2 cellular contexts compared by ENCODE assay signal in the genomic region with DNA sequence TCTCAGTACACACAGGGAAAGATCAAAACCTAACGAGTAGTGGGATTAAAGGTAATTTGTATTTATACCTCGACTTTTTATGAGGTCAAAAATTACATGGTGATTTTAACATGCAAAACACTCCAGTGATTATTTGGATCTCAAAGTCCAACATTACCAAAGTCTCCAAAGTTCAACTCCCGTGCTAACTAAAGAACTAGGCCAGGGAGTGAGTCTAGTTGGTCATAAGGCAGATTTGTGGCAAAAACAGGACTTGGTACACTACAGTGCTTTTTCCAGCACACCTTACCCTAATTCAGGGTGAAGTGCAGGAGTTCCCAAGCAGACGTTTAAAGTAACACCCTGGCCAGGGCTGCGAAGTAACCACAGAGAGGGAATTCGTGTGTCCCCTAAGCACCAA.
TF ChIP-seq lines count a peak whose summit lies in the region.

No MANE protein-coding gene starts in this region.

TF ChIP-seq in GM23338, 12 proteins besides CTCF, POLR2A, EP300 and RAD21:
- TF ChIP-seq STAT1 (IDR thresholded peaks at IDR 0.05; ENCODE audit: unreplicated experiment) = no peak

TF ChIP-seq in liver, 16 proteins besides CTCF, POLR2A, EP300 and RAD21:
- peak; percentile 11 for TF ChIP-seq MAX (IDR thresholded peaks at IDR 0.05)
- peak; percentile 95 for TF ChIP-seq SP1 (IDR thresholded peaks at IDR 0.05)
- no peak for TF ChIP-seq GABPA (IDR thresholded peaks at IDR 0.05 in 1 of 2, conservative IDR thresholded peaks at IDR 0.05 in 1 of 2)
- peak; percentile 8 for TF ChIP-seq FOXA2 (IDR thresholded peaks at IDR 0.05)
- peak in 1 of 2 donors; percentile 18 for TF ChIP-seq EGR1 (IDR thresholded peaks at IDR 0.05; ENCODE audit: low read depth in 2 of 2)
- no peak for TF ChIP-seq NR2F2 (IDR thresholded peaks at IDR 0.05)
- TF ChIP-seq, protein P1, sequence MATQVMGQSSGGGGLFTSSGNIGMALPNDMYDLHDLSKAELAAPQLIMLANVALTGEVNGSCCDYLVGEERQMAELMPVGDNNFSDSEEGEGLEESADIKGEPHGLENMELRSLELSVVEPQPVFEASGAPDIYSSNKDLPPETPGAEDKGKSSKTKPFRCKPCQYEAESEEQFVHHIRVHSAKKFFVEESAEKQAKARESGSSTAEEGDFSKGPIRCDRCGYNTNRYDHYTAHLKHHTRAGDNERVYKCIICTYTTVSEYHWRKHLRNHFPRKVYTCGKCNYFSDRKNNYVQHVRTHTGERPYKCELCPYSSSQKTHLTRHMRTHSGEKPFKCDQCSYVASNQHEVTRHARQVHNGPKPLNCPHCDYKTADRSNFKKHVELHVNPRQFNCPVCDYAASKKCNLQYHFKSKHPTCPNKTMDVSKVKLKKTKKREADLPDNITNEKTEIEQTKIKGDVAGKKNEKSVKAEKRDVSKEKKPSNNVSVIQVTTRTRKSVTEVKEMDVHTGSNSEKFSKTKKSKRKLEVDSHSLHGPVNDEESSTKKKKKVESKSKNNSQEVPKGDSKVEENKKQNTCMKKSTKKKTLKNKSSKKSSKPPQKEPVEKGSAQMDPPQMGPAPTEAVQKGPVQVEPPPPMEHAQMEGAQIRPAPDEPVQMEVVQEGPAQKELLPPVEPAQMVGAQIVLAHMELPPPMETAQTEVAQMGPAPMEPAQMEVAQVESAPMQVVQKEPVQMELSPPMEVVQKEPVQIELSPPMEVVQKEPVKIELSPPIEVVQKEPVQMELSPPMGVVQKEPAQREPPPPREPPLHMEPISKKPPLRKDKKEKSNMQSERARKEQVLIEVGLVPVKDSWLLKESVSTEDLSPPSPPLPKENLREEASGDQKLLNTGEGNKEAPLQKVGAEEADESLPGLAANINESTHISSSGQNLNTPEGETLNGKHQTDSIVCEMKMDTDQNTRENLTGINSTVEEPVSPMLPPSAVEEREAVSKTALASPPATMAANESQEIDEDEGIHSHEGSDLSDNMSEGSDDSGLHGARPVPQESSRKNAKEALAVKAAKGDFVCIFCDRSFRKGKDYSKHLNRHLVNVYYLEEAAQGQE (IDR thresholded peaks at IDR 0.05) = peak; percentile 52
- peak; percentile 11 to 33 for TF ChIP-seq JUND (IDR thresholded peaks at IDR 0.05)
- TF ChIP-seq RXRA (IDR thresholded peaks at IDR 0.05) = peak; percentile 83 to 89
- TF ChIP-seq, protein P2, sequence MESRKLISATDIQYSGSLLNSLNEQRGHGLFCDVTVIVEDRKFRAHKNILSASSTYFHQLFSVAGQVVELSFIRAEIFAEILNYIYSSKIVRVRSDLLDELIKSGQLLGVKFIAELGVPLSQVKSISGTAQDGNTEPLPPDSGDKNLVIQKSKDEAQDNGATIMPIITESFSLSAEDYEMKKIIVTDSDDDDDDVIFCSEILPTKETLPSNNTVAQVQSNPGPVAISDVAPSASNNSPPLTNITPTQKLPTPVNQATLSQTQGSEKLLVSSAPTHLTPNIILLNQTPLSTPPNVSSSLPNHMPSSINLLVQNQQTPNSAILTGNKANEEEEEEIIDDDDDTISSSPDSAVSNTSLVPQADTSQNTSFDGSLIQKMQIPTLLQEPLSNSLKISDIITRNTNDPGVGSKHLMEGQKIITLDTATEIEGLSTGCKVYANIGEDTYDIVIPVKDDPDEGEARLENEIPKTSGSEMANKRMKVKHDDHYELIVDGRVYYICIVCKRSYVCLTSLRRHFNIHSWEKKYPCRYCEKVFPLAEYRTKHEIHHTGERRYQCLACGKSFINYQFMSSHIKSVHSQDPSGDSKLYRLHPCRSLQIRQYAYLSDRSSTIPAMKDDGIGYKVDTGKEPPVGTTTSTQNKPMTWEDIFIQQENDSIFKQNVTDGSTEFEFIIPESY (IDR thresholded peaks at IDR 0.05) = peak; percentile 43
- TF ChIP-seq FOXA1 (IDR thresholded peaks at IDR 0.05) = no peak
- TF ChIP-seq TAF1 (conservative IDR thresholded peaks at IDR 0.05) = peak; percentile 54
- TF ChIP-seq YY1 (IDR thresholded peaks at IDR 0.05) = peak; percentile 20
- TF ChIP-seq, protein P3, sequence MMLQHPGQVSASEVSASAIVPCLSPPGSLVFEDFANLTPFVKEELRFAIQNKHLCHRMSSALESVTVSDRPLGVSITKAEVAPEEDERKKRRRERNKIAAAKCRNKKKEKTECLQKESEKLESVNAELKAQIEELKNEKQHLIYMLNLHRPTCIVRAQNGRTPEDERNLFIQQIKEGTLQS (IDR thresholded peaks at IDR 0.05) = no peak
- peak; percentile 74 for TF ChIP-seq HNF4G (IDR thresholded peaks at IDR 0.05)
- TF ChIP-seq HNF4A (conservative IDR thresholded peaks at IDR 0.05) = peak; percentile 94
